ENCODE assay signal across 2 cellular contexts in the genomic region with DNA sequence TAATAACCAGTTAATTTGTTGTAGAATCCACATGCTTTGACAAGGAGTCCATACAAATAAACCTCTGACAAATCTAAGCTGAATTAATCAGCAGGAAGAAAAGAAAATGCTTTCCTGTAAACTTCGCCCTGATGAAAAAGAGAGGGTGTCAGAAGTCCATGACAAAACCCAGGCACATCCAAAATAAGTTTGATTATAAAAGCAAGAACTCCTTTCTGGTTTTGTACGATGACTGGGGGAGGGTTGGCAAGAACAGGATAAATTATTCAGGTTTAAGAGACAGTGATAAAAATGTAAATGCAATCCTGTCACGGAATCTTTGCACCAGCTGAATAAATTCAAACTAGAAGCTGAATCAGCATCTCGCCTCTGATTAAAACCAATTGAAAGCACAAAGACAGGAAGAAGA.
TF ChIP-seq lines count a peak whose summit lies in the region.

No MANE protein-coding gene starts in this region.

TF ChIP-seq in IMR-90, 13 proteins besides CTCF, POLR2A, EP300 and RAD21 (continued from another document):
- TF ChIP-seq RFX5 (IDR thresholded peaks at IDR 0.05; ENCODE audit: low read depth, low read length), result no peak
- TF ChIP-seq BHLHE40 (IDR thresholded peaks at IDR 0.05; ENCODE audit: low read depth, low read length), result no peak
- no peak for TF ChIP-seq FOS (IDR thresholded peaks at IDR 0.05; ENCODE audit: low read depth, low read length)
- TF ChIP-seq CEBPB (IDR thresholded peaks at IDR 0.05; ENCODE audit: low read depth, low read length), result no peak
- TF ChIP-seq MAFK (IDR thresholded peaks at IDR 0.05; ENCODE audit: low read depth, low read length), result peak; percentile 41; the same call in 1 of the 2 replicates
- TF ChIP-seq MXI1 (IDR thresholded peaks at IDR 0.05; ENCODE audit: borderline replicate concordance, low read depth, low read length), result no peak

TF ChIP-seq in GM12891, 5 proteins besides CTCF, POLR2A, EP300 and RAD21 (continued from another document):
- no peak for TF ChIP-seq TAF1 (IDR thresholded peaks at IDR 0.05; ENCODE audit: low read depth, low read length)
- no peak for TF ChIP-seq SPI1 (IDR thresholded peaks at IDR 0.05; ENCODE audit: low read depth, low read length)
